25 cellular contexts compared by ENCODE assay signal in the genomic region with DNA sequence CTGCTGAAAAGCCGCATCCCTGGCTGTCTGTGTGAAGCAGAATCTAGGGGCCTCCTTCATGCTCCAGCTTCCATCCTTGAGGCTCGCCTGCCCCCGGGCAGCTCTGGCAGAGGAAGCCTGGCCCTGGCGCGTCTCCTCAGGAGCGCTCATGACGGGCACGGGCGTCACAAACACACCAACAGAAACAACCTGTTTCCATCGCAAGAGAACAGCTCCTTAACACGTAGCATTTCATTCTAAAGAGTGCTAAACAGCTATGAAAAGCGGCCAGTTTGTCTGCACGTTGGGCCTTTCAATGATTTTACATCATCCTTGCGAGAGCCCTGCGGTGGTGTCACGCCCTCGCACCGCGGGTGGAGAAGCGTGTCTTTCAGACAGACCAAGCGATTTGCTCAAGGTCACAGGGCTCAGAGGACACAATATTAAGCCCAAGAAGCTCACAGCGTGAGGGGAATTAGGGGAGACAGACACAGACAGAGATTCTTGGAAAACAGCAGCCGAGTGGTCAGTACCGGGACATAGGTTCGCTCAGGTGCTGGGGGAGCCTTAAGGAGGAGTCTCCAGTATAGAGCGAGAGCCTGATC. TPM values are rescaled to one million over a fixed set of nuclear protein-coding genes. Genes with fewer than 3 reads are reported as not detected.
DNase-seq lines count a peak whose midpoint lies in the region; ATAC-seq and TF ChIP-seq lines count a peak whose summit lies in the region.
"Had no signal": no experiment of that assay in that cellular context is flagged by ENCODE, and none has a peak within 500 bp of the region (broad histone marks: within the 10 kb centered on the region; RNA-seq: fewer than 3 reads in every experiment).

No MANE protein-coding gene starts in this region.

- H3K27ac ChIP-seq in ectodermal cell (ENCODE audit: insufficient read depth, low read depth, low read length, poor library complexity, severe bottlenecking): peak overlapping the region; percentile 13
- H3K27ac ChIP-seq in ascending aorta: no peak overlapping the region
- no peak overlapping the region for H3K27ac ChIP-seq in MM.1S (ENCODE audit: low read length)
- H3K27ac ChIP-seq: A549, GM23248, SK-N-MC had no signal

- ATAC-seq in left ventricle myocardium superior (no peak), left cardiac atrium (no peak)
- ATAC-seq: A549 had no signal

- no peaks in the 10 kb centered on the region for H3K9me3 ChIP-seq in ectodermal cell (ENCODE audit: control insufficient read depth, low read length)
- H3K9me3 ChIP-seq in ascending aorta: no peaks in the 10 kb centered on the region
- no peaks in the 10 kb centered on the region for H3K9me3 ChIP-seq in MM.1S (replicated peaks; ENCODE audit: insufficient read depth, low read length)
- H3K9me3 ChIP-seq: A549 had no signal

- no peak overlapping the region for H3K4me3 Mint-ChIP-seq in nephron progenitor cell
- H3K4me3 Mint-ChIP-seq: B cell, CD14-positive monocyte had no signal

- H3F3A ChIP-seq in MM.1S (ENCODE audit: insufficient read depth, low read length): no peaks in the 10 kb centered on the region

- no peaks in the 10 kb centered on the region for H3K9me3 Mint-ChIP-seq in nephron progenitor cell
- H3K9me3 Mint-ChIP-seq: IgD-negative memory B cell had no signal

- peak overlapping the region; percentile 94 for H3K27ac Mint-ChIP-seq in nephron progenitor cell
- H3K27ac Mint-ChIP-seq: B cell, IgD-negative memory B cell had no signal

- H3K4me3 ChIP-seq in ectodermal cell (ENCODE audit: insufficient read depth, low read depth, low read length) (no peak overlapping the region), ascending aorta (no peak overlapping the region), MM.1S (ENCODE audit: low read length) (no peak overlapping the region)
- H3K4me3 ChIP-seq: A549, GM23248, SK-N-MC had no signal

- H3K36me3 Mint-ChIP-seq in nephron progenitor cell (ENCODE audit: low read depth): no peaks in the 10 kb centered on the region
- H3K36me3 Mint-ChIP-seq: IgD-negative memory B cell had no signal

- H3K36me3 ChIP-seq in ectodermal cell (ENCODE audit: control insufficient read depth, insufficient read depth, low read length) (no peaks in the 10 kb centered on the region), ascending aorta (no peaks in the 10 kb centered on the region), MM.1S (replicated peaks; ENCODE audit: insufficient read depth, low read length) (no peaks in the 10 kb centered on the region)

- no peak overlapping the region for H3K9ac ChIP-seq in MM.1S (ENCODE audit: low read length)
- H3K9ac ChIP-seq: GM23248 had no signal

- H2AFZ ChIP-seq in MM.1S (ENCODE audit: low read length): no peak overlapping the region
- H2AFZ ChIP-seq: GM23248 had no signal

- intact Hi-C loops in left ventricle myocardium superior (cut with micrococcal nuclease): no loop called here
- intact Hi-C loops in left cardiac atrium (cut with DNase I): no loop called here
- intact Hi-C loops in ascending aorta (cut with DNase I): no loop called here

- 88 to 92% methylated on average over 26 of the region's 26 CpGs for WGBS in ectodermal cell, 2 experiments

- H3K4me2 ChIP-seq in MM.1S (ENCODE audit: low read depth, low read length): no peak overlapping the region
- H3K4me2 ChIP-seq: A549 had no signal

- no peaks in the 10 kb centered on the region for H4K20me1 ChIP-seq in MM.1S (ENCODE audit: insufficient read depth, low read length)

- H3K4me1 Mint-ChIP-seq in nephron progenitor cell: peaks cover 56% of the 10 kb centered on the region

- H3K79me2 ChIP-seq in MM.1S (ENCODE audit: low read length): no peaks in the 10 kb centered on the region

- H3K4me1 ChIP-seq in ectodermal cell (ENCODE audit: control insufficient read depth, insufficient read depth, low read length) (peaks cover 9% of the 10 kb centered on the region), ascending aorta (peaks cover 0 to 5% of the 10 kb centered on the region in 2 donors), MM.1S (ENCODE audit: low read length) (no peaks in the 10 kb centered on the region)
- H3K4me1 ChIP-seq: A549 had no signal

- DNase-seq in left ventricle myocardium superior: peak; percentile 29
- no peak for DNase-seq in left cardiac atrium
- DNase-seq in nephron progenitor cell: no peak
- DNase-seq in stimulated activated CD4-positive, alpha-beta T cell treated with anti-CD3 and anti-CD28 coated beads, Interleukin-4, amount 100 ng/mL, for 24 hours: no peak
- DNase-seq in ascending aorta (ENCODE audit: low spot score in 2 of 2): no peak
- DNase-seq in MM.1S: no peak
- DNase-seq: DMS53, GDM1, GM23248, HCEC 1CT, Karpas-422, NCI-H1694, NCI-H2081, NCI-H2171 treated with DMSO at 0.1 percent for 48 hours, NCI-H446 treated with DMSO at 0.1 percent for 48 hours, NCI-H526 treated with DMSO at 0.1 percent for 48 hours, SHP77 treated with DMSO at 0.1 percent for 48 hours had no signal

- H3K27me3 Mint-ChIP-seq in nephron progenitor cell (ENCODE audit: low read depth, poor library complexity): peaks cover 2% of the 10 kb centered on the region

- no peaks in the 10 kb centered on the region for H3K9me2 ChIP-seq in MM.1S (replicated peaks; ENCODE audit: insufficient read depth, low read length)

- H3K27me3 ChIP-seq in ectodermal cell (ENCODE audit: control insufficient read depth, insufficient read depth, low read length, poor library complexity, severe bottlenecking): peaks cover 13% of the 10 kb centered on the region
- no peaks in the 10 kb centered on the region for H3K27me3 ChIP-seq in ascending aorta
- peaks cover 14% of the 10 kb centered on the region for H3K27me3 ChIP-seq in MM.1S (replicated peaks; ENCODE audit: insufficient read depth, low read length)

- no peak for TF ChIP-seq CTCF in nephron progenitor cell (IDR thresholded peaks at IDR 0.05)
- TF ChIP-seq CTCF in ascending aorta (IDR thresholded peaks at IDR 0.05): no peak
- no peak for TF ChIP-seq CTCF in MM.1S (IDR thresholded peaks at IDR 0.05; ENCODE audit: low read length)

RNA-seq across cellular contexts. Expression of gene ADGRD1, which starts 4.9 kb away (rescaled TPM):
- 83.6 TPM for total RNA-seq in left ventricle myocardium superior
- total RNA-seq in left cardiac atrium: 100 to 1,000 TPM; 143 to 254 TPM
- 0.63 TPM for polyA plus RNA-seq in ectodermal cell (2013, experiment 1 of 4)
- 0.71 TPM for polyA plus RNA-seq in ectodermal cell (2013, experiment 2 of 4)
- polyA plus RNA-seq in ectodermal cell (2013, experiment 3 of 4): 1.2 TPM
- 1.3 TPM for polyA plus RNA-seq in ectodermal cell (2013, experiment 4 of 4)
- total RNA-seq in ascending aorta: 46.9 TPM
- total RNA-seq: M059J, RPMI7951 had no signal
